Comparison of ENCODE assay signal across 22 cellular contexts in the genomic region with DNA sequence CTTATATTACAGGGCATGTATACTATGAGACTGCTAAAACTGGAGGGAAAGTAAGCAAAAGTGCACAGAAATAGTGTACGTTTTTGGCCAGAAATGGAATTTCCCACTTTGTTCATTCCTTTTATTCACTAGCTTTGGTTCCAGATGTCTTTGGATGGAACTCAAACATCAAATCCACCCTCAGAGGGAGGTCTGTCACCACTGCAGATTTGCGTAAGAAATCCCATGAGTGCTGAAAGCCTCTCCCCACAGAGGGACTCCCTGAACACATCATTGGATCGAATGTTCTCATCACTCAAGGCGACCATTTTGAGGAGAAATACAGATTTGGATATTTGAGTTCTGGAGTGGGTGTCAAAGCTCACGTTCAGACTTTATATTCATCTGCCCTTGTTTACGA.
"Had no signal": no experiment of that assay in that cellular context is flagged by ENCODE, and none has a peak within 500 bp of the region (broad histone marks: within the 10 kb centered on the region; RNA-seq: fewer than 3 reads in every experiment).

No MANE protein-coding gene starts in this region.

- H3K79me2 ChIP-seq: hepatocyte, parathyroid adenoma had no signal

- ATAC-seq: left cardiac atrium; lower lobe of right lung; natural killer cell treated with Interleukin-12 subunit alpha and Interleukin-12 subunit beta and Interleukin-15 and Interleukin-18, amount 100 ng/mL, for 72 hours; stimulated activated naive CD8-positive, alpha-beta T cell treated with anti-CD3 and anti-CD28 coated beads, Interleukin-15, Interleukin-2, amounts not matched to agents 100 U/mL and 50 U/mL, for 24 hours had no signal

- H3K36me3 Mint-ChIP-seq: brain; mesothelial cell of epicardium; natural killer cell treated with Interleukin-12 subunit alpha and Interleukin-12 subunit beta and Interleukin-15 and Interleukin-18, amount 100 ng/mL, for 72 hours had no signal

- H3K9me3 ChIP-seq: lower lobe of right lung, neutrophil had no signal

- H3K4me2 ChIP-seq: hepatocyte had no signal

- H3K36me3 ChIP-seq: lower lobe of right lung, neutrophil, WERI-Rb-1 had no signal

- H3K4me3 ChIP-seq: hepatocyte, lower lobe of right lung had no signal

- H3K27ac Mint-ChIP-seq: activated naive CD8-positive, alpha-beta T cell treated with anti-CD3 and anti-CD28 coated beads, Interleukin-2, amount 10 ng/mL, durations not matched to agents 7 days and 5 days; brain; mesothelial cell of epicardium; natural killer cell treated with Interleukin-12 subunit alpha and Interleukin-12 subunit beta and Interleukin-15 and Interleukin-18, amount 100 ng/mL, for 72 hours; T-helper 1 cell treated with Interleukin-12 subunit alpha and Interleukin-12 subunit beta and Interleukin-4 antibody, amounts not matched to agents 30 μg/mL and 1 μg/mL, for 36 hours had no signal

- H3K9me3 Mint-ChIP-seq: activated naive CD8-positive, alpha-beta T cell treated with anti-CD3 and anti-CD28 coated beads, Interleukin-2, amount 10 ng/mL, durations not matched to agents 7 days and 5 days; brain; mesothelial cell of epicardium; natural killer cell treated with Interleukin-12 subunit alpha and Interleukin-12 subunit beta and Interleukin-15 and Interleukin-18, amount 100 ng/mL, for 72 hours; T-helper 1 cell treated with Interleukin-12 subunit alpha and Interleukin-12 subunit beta and Interleukin-4 antibody, amounts not matched to agents 30 μg/mL and 1 μg/mL, for 36 hours had no signal

- H3K27me3 ChIP-seq: hepatocyte had no signal

- H3K4me3 Mint-ChIP-seq: activated naive CD8-positive, alpha-beta T cell treated with anti-CD3 and anti-CD28 coated beads, Interleukin-2, amount 10 ng/mL, durations not matched to agents 7 days and 5 days; brain; mesothelial cell of epicardium; natural killer cell treated with Interleukin-12 subunit alpha and Interleukin-12 subunit beta and Interleukin-15 and Interleukin-18, amount 100 ng/mL, for 72 hours; T-helper 1 cell treated with Interleukin-12 subunit alpha and Interleukin-12 subunit beta and Interleukin-4 antibody, amounts not matched to agents 30 μg/mL and 1 μg/mL, for 36 hours had no signal

- DNase-seq: activated CD4-positive, alpha-beta T cell treated with anti-CD3 and anti-CD28 coated beads, Interleukin-2, amount 50 U/mL, for 4 hours; activated naive CD8-positive, alpha-beta T cell treated with anti-CD3 and anti-CD28 coated beads, Interleukin-2, amount 10 ng/mL, durations not matched to agents 7 days and 5 days; activated T-cell treated with anti-CD3 and anti-CD28 coated beads for 4 hours; amygdala; central memory CD4-positive, alpha-beta T cell; effector CD4-positive, alpha-beta T cell; left cardiac atrium; lower lobe of right lung; stimulated activated CD4-positive, alpha-beta T cell treated with anti-CD3 and anti-CD28 coated beads, Interleukin-12 subunit alpha, Interleukin-12 subunit beta, amount 100 ng/mL, for 4 hours; stimulated activated CD4-positive, alpha-beta T cell treated with anti-CD3 and anti-CD28 coated beads, Interleukin-1b, Interleukin-23, amount 100 ng/mL, for 48 hours; stimulated activated CD8-positive, alpha-beta memory T cell treated with anti-CD3 and anti-CD28 coated beads, Interleukin-4, amount 100 ng/mL, for 48 hours; stimulated activated naive CD8-positive, alpha-beta T cell treated with anti-CD3 and anti-CD28 coated beads, Interleukin-15, Interleukin-2, amounts not matched to agents 100 U/mL and 50 U/mL, for 24 hours; substantia nigra; trophoblast cell; WERI-Rb-1 had no signal

- H3K27ac ChIP-seq: hepatocyte, lower lobe of right lung, neutrophil, parathyroid adenoma, WERI-Rb-1 had no signal

- H2AFZ ChIP-seq: hepatocyte, parathyroid adenoma had no signal

- H3K9ac ChIP-seq: parathyroid adenoma had no signal
